ENCODE assay signal across 1 cellular context in the genomic region with DNA sequence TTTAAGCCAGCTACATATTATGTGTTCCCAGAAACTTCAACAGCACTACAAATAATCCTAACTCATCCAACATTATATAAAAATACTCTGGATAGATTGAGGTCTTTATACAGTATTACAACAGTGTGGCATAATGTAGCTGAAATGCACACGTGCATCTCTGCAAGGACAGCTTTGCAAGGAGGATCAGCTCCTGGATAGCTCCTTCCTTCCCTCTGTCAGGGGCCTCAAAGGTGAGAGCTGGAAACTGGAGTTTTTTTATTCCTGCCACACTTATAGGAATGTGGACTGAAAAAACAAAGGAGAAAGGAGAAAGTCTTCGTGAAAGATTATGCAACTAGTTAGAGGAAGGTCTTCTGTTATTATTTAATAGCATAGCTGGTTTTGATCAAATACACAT.
TF ChIP-seq lines count a peak whose summit lies in the region.

No MANE protein-coding gene starts in this region.

TF ChIP-seq in SK-N-SH treated with all-trans-retinoic acid at 6 μM for 48 hours, 23 proteins besides CTCF, POLR2A, EP300 and RAD21 (continued from another document):
- TF ChIP-seq, protein P1, sequence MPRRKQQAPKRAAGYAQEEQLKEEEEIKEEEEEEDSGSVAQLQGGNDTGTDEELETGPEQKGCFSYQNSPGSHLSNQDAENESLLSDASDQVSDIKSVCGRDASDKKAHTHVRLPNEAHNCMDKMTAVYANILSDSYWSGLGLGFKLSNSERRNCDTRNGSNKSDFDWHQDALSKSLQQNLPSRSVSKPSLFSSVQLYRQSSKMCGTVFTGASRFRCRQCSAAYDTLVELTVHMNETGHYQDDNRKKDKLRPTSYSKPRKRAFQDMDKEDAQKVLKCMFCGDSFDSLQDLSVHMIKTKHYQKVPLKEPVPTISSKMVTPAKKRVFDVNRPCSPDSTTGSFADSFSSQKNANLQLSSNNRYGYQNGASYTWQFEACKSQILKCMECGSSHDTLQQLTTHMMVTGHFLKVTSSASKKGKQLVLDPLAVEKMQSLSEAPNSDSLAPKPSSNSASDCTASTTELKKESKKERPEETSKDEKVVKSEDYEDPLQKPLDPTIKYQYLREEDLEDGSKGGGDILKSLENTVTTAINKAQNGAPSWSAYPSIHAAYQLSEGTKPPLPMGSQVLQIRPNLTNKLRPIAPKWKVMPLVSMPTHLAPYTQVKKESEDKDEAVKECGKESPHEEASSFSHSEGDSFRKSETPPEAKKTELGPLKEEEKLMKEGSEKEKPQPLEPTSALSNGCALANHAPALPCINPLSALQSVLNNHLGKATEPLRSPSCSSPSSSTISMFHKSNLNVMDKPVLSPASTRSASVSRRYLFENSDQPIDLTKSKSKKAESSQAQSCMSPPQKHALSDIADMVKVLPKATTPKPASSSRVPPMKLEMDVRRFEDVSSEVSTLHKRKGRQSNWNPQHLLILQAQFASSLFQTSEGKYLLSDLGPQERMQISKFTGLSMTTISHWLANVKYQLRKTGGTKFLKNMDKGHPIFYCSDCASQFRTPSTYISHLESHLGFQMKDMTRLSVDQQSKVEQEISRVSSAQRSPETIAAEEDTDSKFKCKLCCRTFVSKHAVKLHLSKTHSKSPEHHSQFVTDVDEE (CRISPR knock-in tag; IDR thresholded peaks at IDR 0.05) = no peak
- TF ChIP-seq GLIS3 (CRISPR knock-in tag; IDR thresholded peaks at IDR 0.05) (no peak), PPARA (CRISPR knock-in tag; IDR thresholded peaks at IDR 0.05; ENCODE audit: borderline replicate concordance) (no peak), OSR1 (CRISPR knock-in tag; IDR thresholded peaks at IDR 0.05) (no peak), CSDC2 (CRISPR knock-in tag; IDR thresholded peaks at IDR 0.05) (no peak), ZNF70 (CRISPR knock-in tag; IDR thresholded peaks at IDR 0.05) (no peak), ZFP3 (CRISPR knock-in tag; IDR thresholded peaks at IDR 0.05) (no peak)
